14 cellular contexts compared by ENCODE assay signal in genomic region chr4:156291317-156291716, GRCh38.
A peak's percentile ranks its signal among the peaks of the same experiment; 100 is the strongest.
DNase-seq lines count a peak whose midpoint lies in the region; ATAC-seq and TF ChIP-seq lines count a peak whose summit lies in the region.
"Had no signal": no experiment of that assay in that cellular context is flagged by ENCODE, and none has a peak within 500 bp of the region (broad histone marks: within the 10 kb centered on the region; RNA-seq: fewer than 3 reads in every experiment).

No MANE protein-coding gene starts in this region.

- peaks cover 4% of the 10 kb centered on the region for H3K36me3 Mint-ChIP-seq in progenitor cell of endocrine pancreas (ENCODE audit: insufficient read depth)
- H3K36me3 Mint-ChIP-seq: naive thymus-derived CD4-positive, alpha-beta T cell had no signal

- H3K27ac ChIP-seq in fibroblast of lung (ENCODE audit: insufficient read depth, low read length), result no peak overlapping the region
- H3K27ac ChIP-seq: skin epidermis had no signal

- no peaks in the 10 kb centered on the region for H3K36me3 ChIP-seq in fibroblast of lung (ENCODE audit: control insufficient read depth, insufficient read depth, low read length)

- H3K79me2 ChIP-seq in fibroblast of lung (ENCODE audit: control insufficient read depth, insufficient read depth, low read length), result no peaks in the 10 kb centered on the region

- no peaks in the 10 kb centered on the region for H4K20me1 ChIP-seq in fibroblast of lung (ENCODE audit: control insufficient read depth, extremely low read depth, insufficient read depth, low read length)

- peaks cover 8% of the 10 kb centered on the region for H3K4me1 ChIP-seq in fibroblast of lung (ENCODE audit: control insufficient read depth, extremely low read depth, insufficient read depth, low read length)

- no peak overlapping the region for H2AFZ ChIP-seq in fibroblast of lung (ENCODE audit: low read length)

- ATAC-seq in GM21390 (IDR thresholded peaks at IDR 0.05; ENCODE audit: unreplicated experiment) (no peak), HG03354 (IDR thresholded peaks at IDR 0.05; ENCODE audit: poor library complexity, severe bottlenecking, unreplicated experiment) (no peak)
- ATAC-seq: activated CD4-positive, CD25-positive, alpha-beta regulatory T cell treated with anti-CD3 and anti-CD28 coated beads, Interleukin-2, amount 50 U/mL, for 24 hours; naive thymus-derived CD4-positive, alpha-beta T cell had no signal

- H3K9me3 Mint-ChIP-seq in progenitor cell of endocrine pancreas (ENCODE audit: low read depth), result peaks cover 2% of the 10 kb centered on the region

- TF ChIP-seq CTCF in fibroblast of lung (conservative IDR thresholded peaks at IDR 0.05 in 1 of 2, IDR thresholded peaks at IDR 0.05 in 1 of 2; ENCODE audit: low read depth in 1 of 2, low read length in 2 of 2) (no peak), progenitor cell of endocrine pancreas (IDR thresholded peaks at IDR 0.05; ENCODE audit: unreplicated experiment) (no peak)

- peaks cover 16% of the 10 kb centered on the region for H3K4me1 Mint-ChIP-seq in progenitor cell of endocrine pancreas (ENCODE audit: low read depth)
- H3K4me1 Mint-ChIP-seq: naive thymus-derived CD4-positive, alpha-beta T cell had no signal

- no peak overlapping the region for H3K9ac ChIP-seq in fibroblast of lung (ENCODE audit: insufficient read depth, low read length)

- peak overlapping the region; percentile 84 for H3K27ac Mint-ChIP-seq in progenitor cell of endocrine pancreas
- H3K27ac Mint-ChIP-seq: naive thymus-derived CD4-positive, alpha-beta T cell had no signal

- peak overlapping the region; percentile 44 for H3K4me2 ChIP-seq in fibroblast of lung (ENCODE audit: extremely low read depth, insufficient read depth, low read length)

- no peaks in the 10 kb centered on the region for H3K9me3 ChIP-seq in fibroblast of lung (ENCODE audit: control insufficient read depth, insufficient read depth, low read depth, low read length)
- H3K9me3 ChIP-seq: Caco-2 had no signal

- H3K27me3 Mint-ChIP-seq in progenitor cell of endocrine pancreas, result no peaks in the 10 kb centered on the region
- H3K27me3 Mint-ChIP-seq: naive thymus-derived CD4-positive, alpha-beta T cell had no signal

- H3K4me3 ChIP-seq in fibroblast of lung (replicated peaks in 1 of 4; ENCODE audit: control extremely low read depth in 1 of 4, insufficient read depth in 1 of 4, low read depth in 3 of 4, low read length in 4 of 4), result no peak overlapping the region
- H3K4me3 ChIP-seq: skin epidermis had no signal

- intact Hi-C loops in cardiac septum (cut with DNase I), result loop anchor here (10.0 kb wide), 1 partner anchor 683 kb away; the partner anchor contains the start of gene PDGFC

- DNase-seq in Daoy (ENCODE audit: low read depth) (peak; percentile 25), OCI-M1 (lab: John Stamatoyannopoulos, UW) (peak; percentile 31), fibroblast of lung (ENCODE audit: low read depth in 2 of 2) (peak; percentile 43 to 95), progenitor cell of endocrine pancreas (ENCODE audit: low spot score, unreplicated experiment) (no peak), cardiac septum (ENCODE audit: low spot score) (no peak), RPMI8226 (no peak)
- DNase-seq: activated T-cell treated with anti-CD3 and anti-CD28 coated beads for 4 hours; naive thymus-derived CD4-positive, alpha-beta T cell; NCI-H187 had no signal

- no peak overlapping the region for H3K4me3 Mint-ChIP-seq in progenitor cell of endocrine pancreas (ENCODE audit: low read depth)
- H3K4me3 Mint-ChIP-seq: naive thymus-derived CD4-positive, alpha-beta T cell had no signal

- H3K27me3 ChIP-seq in fibroblast of lung (ENCODE audit: control insufficient read depth, insufficient read depth, low read length), result no peaks in the 10 kb centered on the region

Comparison
In these comparisons a context has a peak if more than half of its experiments do, and no peak if none do; other contexts are left out.
1. DNase-seq: peak in Daoy (single experiment), OCI-M1 (single experiment) and fibroblast of lung (2 of 2); none in progenitor cell of endocrine pancreas (single experiment), cardiac septum (single experiment) and RPMI8226 (single experiment).